ENCODE assay signal across 1 cellular context in the genomic region with DNA sequence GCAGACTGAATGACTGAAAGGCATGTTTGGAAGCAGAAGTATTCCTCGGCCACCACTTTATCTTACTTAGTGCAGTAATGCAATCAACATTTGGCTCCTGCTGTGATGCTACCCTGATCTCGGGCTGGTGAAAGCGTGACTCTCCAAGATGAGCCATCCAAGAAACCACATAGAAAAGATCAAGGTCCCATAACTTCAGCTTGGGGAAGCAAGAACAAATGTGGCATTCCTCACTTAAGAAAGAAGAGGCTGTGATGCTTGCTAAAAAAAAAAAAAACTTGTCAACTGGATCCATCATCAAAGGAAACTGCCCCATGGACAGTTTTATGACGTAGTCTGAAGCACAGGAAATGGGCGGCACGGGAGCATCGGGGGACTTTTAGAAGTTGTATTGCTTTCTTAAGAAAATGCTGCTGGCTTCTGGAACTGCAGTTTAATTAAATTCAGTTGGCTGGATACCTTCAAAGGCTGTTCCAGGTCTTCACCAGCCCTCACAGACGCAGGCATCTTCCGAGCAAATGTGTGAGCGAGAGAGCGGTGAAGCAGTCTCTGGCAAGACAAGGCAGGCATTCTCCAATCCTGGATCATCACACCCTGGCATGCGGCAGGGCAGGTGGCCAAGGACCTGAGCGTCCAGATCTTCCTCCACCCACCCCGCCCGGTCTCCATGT.
TF ChIP-seq lines count a peak whose summit lies in the region.

No MANE protein-coding gene starts in this region.

TF ChIP-seq in GM23338, 12 proteins besides CTCF, POLR2A, EP300 and RAD21 (continued from another document):
- TF ChIP-seq, protein P1, sequence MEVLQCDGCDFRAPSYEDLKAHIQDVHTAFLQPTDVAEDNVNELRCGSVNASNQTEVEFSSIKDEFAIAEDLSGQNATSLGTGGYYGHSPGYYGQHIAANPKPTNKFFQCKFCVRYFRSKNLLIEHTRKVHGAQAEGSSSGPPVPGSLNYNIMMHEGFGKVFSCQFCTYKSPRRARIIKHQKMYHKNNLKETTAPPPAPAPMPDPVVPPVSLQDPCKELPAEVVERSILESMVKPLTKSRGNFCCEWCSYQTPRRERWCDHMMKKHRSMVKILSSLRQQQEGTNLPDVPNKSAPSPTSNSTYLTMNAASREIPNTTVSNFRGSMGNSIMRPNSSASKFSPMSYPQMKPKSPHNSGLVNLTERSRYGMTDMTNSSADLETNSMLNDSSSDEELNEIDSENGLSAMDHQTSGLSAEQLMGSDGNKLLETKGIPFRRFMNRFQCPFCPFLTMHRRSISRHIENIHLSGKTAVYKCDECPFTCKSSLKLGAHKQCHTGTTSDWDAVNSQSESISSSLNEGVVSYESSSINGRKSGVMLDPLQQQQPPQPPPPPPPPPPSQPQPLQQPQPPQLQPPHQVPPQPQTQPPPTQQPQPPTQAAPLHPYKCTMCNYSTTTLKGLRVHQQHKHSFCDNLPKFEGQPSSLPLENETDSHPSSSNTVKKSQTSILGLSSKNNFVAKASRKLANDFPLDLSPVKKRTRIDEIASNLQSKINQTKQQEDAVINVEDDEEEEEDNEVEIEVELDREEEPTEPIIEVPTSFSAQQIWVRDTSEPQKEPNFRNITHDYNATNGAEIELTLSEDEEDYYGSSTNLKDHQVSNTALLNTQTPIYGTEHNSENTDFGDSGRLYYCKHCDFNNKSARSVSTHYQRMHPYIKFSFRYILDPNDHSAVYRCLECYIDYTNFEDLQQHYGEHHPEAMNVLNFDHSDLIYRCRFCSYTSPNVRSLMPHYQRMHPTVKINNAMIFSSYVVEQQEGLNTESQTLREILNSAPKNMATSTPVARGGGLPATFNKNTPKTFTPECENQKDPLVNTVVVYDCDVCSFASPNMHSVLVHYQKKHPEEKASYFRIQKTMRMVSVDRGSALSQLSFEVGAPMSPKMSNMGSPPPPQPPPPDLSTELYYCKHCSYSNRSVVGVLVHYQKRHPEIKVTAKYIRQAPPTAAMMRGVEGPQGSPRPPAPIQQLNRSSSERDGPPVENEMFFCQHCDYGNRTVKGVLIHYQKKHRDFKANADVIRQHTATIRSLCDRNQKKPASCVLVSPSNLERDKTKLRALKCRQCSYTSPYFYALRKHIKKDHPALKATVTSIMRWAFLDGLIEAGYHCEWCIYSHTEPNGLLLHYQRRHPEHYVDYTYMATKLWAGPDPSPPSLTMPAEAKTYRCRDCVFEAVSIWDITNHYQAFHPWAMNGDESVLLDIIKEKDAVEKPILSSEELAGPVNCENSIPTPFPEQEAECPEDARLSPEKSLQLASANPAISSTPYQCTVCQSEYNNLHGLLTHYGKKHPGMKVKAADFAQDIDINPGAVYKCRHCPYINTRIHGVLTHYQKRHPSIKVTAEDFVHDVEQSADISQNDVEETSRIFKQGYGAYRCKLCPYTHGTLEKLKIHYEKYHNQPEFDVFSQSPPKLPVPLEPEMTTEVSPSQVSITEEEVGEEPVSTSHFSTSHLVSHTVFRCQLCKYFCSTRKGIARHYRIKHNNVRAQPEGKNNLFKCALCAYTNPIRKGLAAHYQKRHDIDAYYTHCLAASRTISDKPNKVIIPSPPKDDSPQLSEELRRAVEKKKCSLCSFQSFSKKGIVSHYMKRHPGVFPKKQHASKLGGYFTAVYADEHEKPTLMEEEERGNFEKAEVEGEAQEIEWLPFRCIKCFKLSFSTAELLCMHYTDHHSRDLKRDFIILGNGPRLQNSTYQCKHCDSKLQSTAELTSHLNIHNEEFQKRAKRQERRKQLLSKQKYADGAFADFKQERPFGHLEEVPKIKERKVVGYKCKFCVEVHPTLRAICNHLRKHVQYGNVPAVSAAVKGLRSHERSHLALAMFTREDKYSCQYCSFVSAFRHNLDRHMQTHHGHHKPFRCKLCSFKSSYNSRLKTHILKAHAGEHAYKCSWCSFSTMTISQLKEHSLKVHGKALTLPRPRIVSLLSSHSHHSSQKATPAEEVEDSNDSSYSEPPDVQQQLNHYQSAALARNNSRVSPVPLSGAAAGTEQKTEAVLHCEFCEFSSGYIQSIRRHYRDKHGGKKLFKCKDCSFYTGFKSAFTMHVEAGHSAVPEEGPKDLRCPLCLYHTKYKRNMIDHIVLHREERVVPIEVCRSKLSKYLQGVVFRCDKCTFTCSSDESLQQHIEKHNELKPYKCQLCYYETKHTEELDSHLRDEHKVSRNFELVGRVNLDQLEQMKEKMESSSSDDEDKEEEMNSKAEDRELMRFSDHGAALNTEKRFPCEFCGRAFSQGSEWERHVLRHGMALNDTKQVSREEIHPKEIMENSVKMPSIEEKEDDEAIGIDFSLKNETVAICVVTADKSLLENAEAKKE (CRISPR knock-in tag; IDR thresholded peaks at IDR 0.05) = no peak
- TF ChIP-seq ZNF331 (CRISPR knock-in tag; IDR thresholded peaks at IDR 0.05; ENCODE audit: low read depth) (no peak), NANOG (IDR thresholded peaks at IDR 0.05; ENCODE audit: borderline replicate concordance) (no peak), EZH2 (IDR thresholded peaks at IDR 0.05; ENCODE audit: low read depth, unreplicated experiment) (no peak)
